Comparison of ENCODE assay signal across 1 cellular context in the genomic region with DNA sequence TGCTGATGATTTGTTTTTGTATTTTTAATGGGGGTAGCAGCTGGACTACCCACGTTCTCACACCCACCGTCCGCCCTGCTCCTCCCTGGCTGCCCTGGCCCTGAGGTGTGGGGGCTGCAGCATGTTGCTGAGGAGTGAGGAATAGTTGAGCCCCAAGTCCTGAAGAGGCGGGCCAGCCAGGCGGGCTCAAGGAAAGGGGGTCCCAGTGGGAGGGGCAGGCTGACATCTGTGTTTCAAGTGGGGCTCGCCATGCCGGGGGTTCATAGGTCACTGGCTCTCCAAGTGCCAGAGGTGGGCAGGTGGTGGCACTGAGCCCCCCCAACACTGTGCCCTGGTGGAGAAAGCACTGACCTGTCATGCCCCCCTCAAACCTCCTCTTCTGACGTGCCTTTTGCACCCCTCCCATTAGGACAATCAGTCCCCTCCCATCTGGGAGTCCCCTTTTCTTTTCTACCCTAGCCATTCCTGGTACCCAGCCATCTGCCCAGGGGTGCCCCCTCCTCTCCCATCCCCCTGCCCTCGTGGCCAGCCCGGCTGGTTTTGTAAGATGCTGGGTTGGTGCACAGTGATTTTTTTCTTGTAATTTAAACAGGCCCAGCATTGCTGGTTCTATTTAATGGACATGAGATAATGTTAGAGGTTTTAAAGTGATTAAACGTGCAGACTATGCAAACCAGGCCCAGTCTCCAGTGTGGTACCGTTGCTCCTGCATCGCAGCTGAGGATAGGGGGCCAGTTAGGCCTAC.
A peak's percentile ranks its signal among the peaks of the same experiment; 100 is the strongest.
TF ChIP-seq lines count a peak whose summit lies in the region.

No MANE protein-coding gene starts in this region.

TF ChIP-seq in HepG2, 621 proteins besides CTCF, POLR2A, EP300 and RAD21:
- TF ChIP-seq POLR2G (IDR thresholded peaks at IDR 0.05; ENCODE audit: low read depth, low read length) (0 out of 2 replicates have a peak, but pooled peaks have one; percentile 33), FOXM1 (CRISPR knock-in tag; IDR thresholded peaks at IDR 0.05) (no peak), ZC3H13 (CRISPR knock-in tag; IDR thresholded peaks at IDR 0.05) (no peak), SMAD3 (CRISPR knock-in tag; IDR thresholded peaks at IDR 0.05) (no peak), CREB1 (IDR thresholded peaks at IDR 0.05) (no peak), CREB1 (CRISPR knock-in tag; IDR thresholded peaks at IDR 0.05) (no peak), KDM3A (CRISPR knock-in tag; IDR thresholded peaks at IDR 0.05; ENCODE audit: low read depth) (no peak), RBM39 (IDR thresholded peaks at IDR 0.05; ENCODE audit: low read depth, low read length, poor library complexity, severe bottlenecking) (peak; percentile 44), SSRP1 (CRISPR knock-in tag; IDR thresholded peaks at IDR 0.05) (peak; percentile 26; the same call in 1 of the 2 replicates), SP4 (CRISPR knock-in tag; IDR thresholded peaks at IDR 0.05) (no peak), MAFK (conservative IDR thresholded peaks at IDR 0.05 in 1 of 2, IDR thresholded peaks at IDR 0.05 in 1 of 2; ENCODE audit: low read length in 2 of 2) (no peak), ZFX (CRISPR knock-in tag; IDR thresholded peaks at IDR 0.05; ENCODE audit: low read depth) (no peak), PHF21A (CRISPR knock-in tag; IDR thresholded peaks at IDR 0.05) (peak; percentile 39; the same call in 1 of the 2 replicates), PTBP1 (IDR thresholded peaks at IDR 0.05; ENCODE audit: low read depth, low read length, poor library complexity, severe bottlenecking) (no peak)
- TF ChIP-seq, protein P1, sequence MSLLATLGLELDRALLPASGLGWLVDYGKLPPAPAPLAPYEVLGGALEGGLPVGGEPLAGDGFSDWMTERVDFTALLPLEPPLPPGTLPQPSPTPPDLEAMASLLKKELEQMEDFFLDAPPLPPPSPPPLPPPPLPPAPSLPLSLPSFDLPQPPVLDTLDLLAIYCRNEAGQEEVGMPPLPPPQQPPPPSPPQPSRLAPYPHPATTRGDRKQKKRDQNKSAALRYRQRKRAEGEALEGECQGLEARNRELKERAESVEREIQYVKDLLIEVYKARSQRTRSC (CRISPR knock-in tag; IDR thresholded peaks at IDR 0.05; ENCODE audit: low read depth): no peak
- TF ChIP-seq, protein P2, sequence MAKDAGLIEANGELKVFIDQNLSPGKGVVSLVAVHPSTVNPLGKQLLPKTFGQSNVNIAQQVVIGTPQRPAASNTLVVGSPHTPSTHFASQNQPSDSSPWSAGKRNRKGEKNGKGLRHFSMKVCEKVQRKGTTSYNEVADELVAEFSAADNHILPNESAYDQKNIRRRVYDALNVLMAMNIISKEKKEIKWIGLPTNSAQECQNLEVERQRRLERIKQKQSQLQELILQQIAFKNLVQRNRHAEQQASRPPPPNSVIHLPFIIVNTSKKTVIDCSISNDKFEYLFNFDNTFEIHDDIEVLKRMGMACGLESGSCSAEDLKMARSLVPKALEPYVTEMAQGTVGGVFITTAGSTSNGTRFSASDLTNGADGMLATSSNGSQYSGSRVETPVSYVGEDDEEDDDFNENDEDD (CRISPR knock-in tag; IDR thresholded peaks at IDR 0.05; ENCODE audit: borderline replicate concordance): no peak
- TF ChIP-seq, protein P3, sequence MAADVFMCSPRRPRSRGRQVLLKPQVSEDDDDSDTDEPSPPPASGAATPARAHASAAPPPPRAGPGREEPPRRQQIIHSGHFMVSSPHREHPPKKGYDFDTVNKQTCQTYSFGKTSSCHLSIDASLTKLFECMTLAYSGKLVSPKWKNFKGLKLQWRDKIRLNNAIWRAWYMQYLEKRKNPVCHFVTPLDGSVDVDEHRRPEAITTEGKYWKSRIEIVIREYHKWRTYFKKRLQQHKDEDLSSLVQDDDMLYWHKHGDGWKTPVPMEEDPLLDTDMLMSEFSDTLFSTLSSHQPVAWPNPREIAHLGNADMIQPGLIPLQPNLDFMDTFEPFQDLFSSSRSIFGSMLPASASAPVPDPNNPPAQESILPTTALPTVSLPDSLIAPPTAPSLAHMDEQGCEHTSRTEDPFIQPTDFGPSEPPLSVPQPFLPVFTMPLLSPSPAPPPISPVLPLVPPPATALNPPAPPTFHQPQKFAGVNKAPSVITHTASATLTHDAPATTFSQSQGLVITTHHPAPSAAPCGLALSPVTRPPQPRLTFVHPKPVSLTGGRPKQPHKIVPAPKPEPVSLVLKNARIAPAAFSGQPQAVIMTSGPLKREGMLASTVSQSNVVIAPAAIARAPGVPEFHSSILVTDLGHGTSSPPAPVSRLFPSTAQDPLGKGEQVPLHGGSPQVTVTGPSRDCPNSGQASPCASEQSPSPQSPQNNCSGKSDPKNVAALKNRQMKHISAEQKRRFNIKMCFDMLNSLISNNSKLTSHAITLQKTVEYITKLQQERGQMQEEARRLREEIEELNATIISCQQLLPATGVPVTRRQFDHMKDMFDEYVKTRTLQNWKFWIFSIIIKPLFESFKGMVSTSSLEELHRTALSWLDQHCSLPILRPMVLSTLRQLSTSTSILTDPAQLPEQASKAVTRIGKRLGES (CRISPR knock-in tag; IDR thresholded peaks at IDR 0.05; ENCODE audit: borderline replicate concordance): no peak
- TF ChIP-seq, protein P4, sequence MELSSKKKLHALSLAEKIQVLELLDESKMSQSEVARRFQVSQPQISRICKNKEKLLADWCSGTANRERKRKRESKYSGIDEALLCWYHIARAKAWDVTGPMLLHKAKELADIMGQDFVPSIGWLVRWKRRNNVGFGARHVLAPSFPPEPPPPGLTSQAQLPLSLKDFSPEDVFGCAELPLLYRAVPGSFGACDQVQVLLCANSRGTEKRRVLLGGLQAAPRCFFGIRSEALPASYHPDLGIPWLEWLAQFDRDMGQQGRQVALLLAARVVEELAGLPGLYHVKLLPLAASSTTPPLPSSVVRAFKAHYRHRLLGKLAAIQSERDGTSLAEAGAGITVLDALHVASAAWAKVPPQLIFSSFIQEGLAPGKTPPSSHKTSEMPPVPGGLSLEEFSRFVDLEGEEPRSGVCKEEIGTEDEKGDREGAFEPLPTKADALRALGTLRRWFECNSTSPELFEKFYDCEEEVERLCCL (CRISPR knock-in tag; IDR thresholded peaks at IDR 0.05; ENCODE audit: borderline replicate concordance): no peak
